ENCODE assay signal across 18 cellular contexts in the genomic region with DNA sequence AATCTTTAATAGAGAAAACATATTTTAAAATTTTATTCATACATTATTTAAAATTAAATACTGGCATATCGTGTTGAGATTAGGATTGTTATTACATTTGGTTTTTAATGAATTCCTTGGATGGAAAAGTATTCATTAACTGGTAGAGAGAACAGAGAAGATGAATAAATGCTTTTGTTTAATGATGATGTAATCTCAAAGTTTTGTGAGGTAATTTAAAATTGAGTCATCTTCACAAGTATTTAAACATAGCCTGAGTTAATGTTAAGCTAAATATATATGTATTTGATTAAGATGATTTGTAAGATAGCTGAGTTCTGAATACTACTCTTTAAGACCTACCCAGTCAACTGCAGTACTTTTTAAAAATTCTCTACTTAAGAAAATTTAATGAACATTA.
DNase-seq lines count a peak whose midpoint lies in the region; TF ChIP-seq lines count a peak whose summit lies in the region.
"Had no signal": no experiment of that assay in that cellular context is flagged by ENCODE, and none has a peak within 500 bp of the region (broad histone marks: within the 10 kb centered on the region; RNA-seq: fewer than 3 reads in every experiment).

No MANE protein-coding gene starts in this region.

- no peak overlapping the region for H3K23ac ChIP-seq in mesendoderm (ENCODE audit: low read length)

- H3K56ac ChIP-seq in mesendoderm (ENCODE audit: low read length) = no peak overlapping the region

- no peak overlapping the region for H2AK5ac ChIP-seq in mesendoderm (ENCODE audit: low read length)

- no peak overlapping the region for H3K4me3 ChIP-seq in epithelial cell of esophagus (ENCODE audit: low read length)
- no peak overlapping the region for H3K4me3 ChIP-seq in mesendoderm (ENCODE audit: low read length)
- H3K4me3 ChIP-seq: BLaER1 treated with 17β-estradiol and CSF1 and Interleukin-3, amounts not matched to agents 10 nM and 100 nM; GM23338; HAP-1; SJSA1 had no signal

- no peak overlapping the region for H2BK5ac ChIP-seq in mesendoderm (ENCODE audit: low read length)

- no peak overlapping the region for H3K18ac ChIP-seq in mesendoderm (ENCODE audit: low read length)

- no peaks in the 10 kb centered on the region for H3K27me3 ChIP-seq in mesendoderm (ENCODE audit: insufficient read depth, low read length, poor library complexity)
- H3K27me3 ChIP-seq: BLaER1 treated with 17β-estradiol and CSF1 and Interleukin-3, amounts not matched to agents 10 nM and 100 nM; SJSA1 had no signal

- H4K5ac ChIP-seq in mesendoderm (ENCODE audit: low read length) = no peak overlapping the region

- no peaks in the 10 kb centered on the region for H3K79me2 ChIP-seq in mesendoderm (ENCODE audit: control insufficient read depth, insufficient read depth, low read length)

- H3K9ac ChIP-seq in mesendoderm (ENCODE audit: low read length) = no peak overlapping the region
- H3K9ac ChIP-seq: BLaER1 treated with 17β-estradiol and CSF1 and Interleukin-3, amounts not matched to agents 10 nM and 100 nM had no signal

- H2BK120ac ChIP-seq in mesendoderm (ENCODE audit: low read depth, low read length) = no peak overlapping the region

- no peak for TF ChIP-seq CTCF in epithelial cell of esophagus (IDR thresholded peaks at IDR 0.05; ENCODE audit: insufficient read depth, low read depth, low read length, missing control alignments)

- no peak overlapping the region for H4K8ac ChIP-seq in mesendoderm (ENCODE audit: low read depth, low read length)

- peak; percentile 0 for DNase-seq in COLO829 (ENCODE audit: low spot score)
- DNase-seq in EH (ENCODE audit: low read depth) = peak; percentile 39
- DNase-seq in HS-5 (ENCODE audit: low read depth) = peak; percentile 6
- peak; percentile 31 for DNase-seq in epithelial cell of esophagus (ENCODE audit: low read depth)
- no peak for DNase-seq in GDM1 (lab: John Stamatoyannopoulos, UW)
- no peak for DNase-seq in mesendoderm
- DNase-seq in NCI-H128 (lab: John Stamatoyannopoulos, UW; ENCODE audit: unreplicated experiment) = no peak
- DNase-seq: CD4-positive, alpha-beta memory T cell; DMS153; IMR-90; NCI-H1048; NCI-H1436 treated with DMSO at 0.1 percent for 48 hours; NCI-H1930; T-helper 17 cell had no signal

- no peak overlapping the region for H3K27ac ChIP-seq in mesendoderm (ENCODE audit: low read depth, low read length)
- H3K27ac ChIP-seq: BLaER1 treated with 17β-estradiol and CSF1 and Interleukin-3, amounts not matched to agents 10 nM and 100 nM; SJSA1 had no signal

- H3K79me1 ChIP-seq in mesendoderm (ENCODE audit: low read length) = no peaks in the 10 kb centered on the region

- H3K4me1 ChIP-seq in mesendoderm (ENCODE audit: control insufficient read depth, low read depth, low read length) = no peaks in the 10 kb centered on the region
- H3K4me1 ChIP-seq: BLaER1 treated with 17β-estradiol and CSF1 and Interleukin-3, amounts not matched to agents 10 nM and 100 nM; HAP-1; SJSA1 had no signal

- no peaks in the 10 kb centered on the region for H3K36me3 ChIP-seq in mesendoderm (ENCODE audit: control insufficient read depth, insufficient read depth, low read length)
- H3K36me3 ChIP-seq: BLaER1 treated with 17β-estradiol and CSF1 and Interleukin-3, amounts not matched to agents 10 nM and 100 nM; HAP-1; SJSA1 had no signal

- H3K4me2 ChIP-seq in mesendoderm (ENCODE audit: low read length) = no peak overlapping the region
- H3K4me2 ChIP-seq: BLaER1 treated with 17β-estradiol and CSF1 and Interleukin-3, amounts not matched to agents 10 nM and 100 nM; GM23338 had no signal

- no peak overlapping the region for H3K4ac ChIP-seq in mesendoderm (ENCODE audit: low read depth, low read length)

- H2BK15ac ChIP-seq in mesendoderm (replicated peaks; ENCODE audit: low read depth) = no peak overlapping the region

- 100% methylated on average over 1 of the region's 1 CpG for WGBS in mesendoderm (ENCODE audit: extremely low coverage, insufficient coverage, low lambda C conversion rate)

Comparison
In these comparisons a context has a peak if more than half of its experiments do, and no peak if none do; other contexts are left out.
1. DNase-seq: peak in COLO829 (single experiment), EH (single experiment), HS-5 (single experiment) and epithelial cell of esophagus (single experiment); none in GDM1 (single experiment), mesendoderm (single experiment) and NCI-H128 (single experiment).